ENCODE assay signal across 16 cellular contexts in the genomic region with DNA sequence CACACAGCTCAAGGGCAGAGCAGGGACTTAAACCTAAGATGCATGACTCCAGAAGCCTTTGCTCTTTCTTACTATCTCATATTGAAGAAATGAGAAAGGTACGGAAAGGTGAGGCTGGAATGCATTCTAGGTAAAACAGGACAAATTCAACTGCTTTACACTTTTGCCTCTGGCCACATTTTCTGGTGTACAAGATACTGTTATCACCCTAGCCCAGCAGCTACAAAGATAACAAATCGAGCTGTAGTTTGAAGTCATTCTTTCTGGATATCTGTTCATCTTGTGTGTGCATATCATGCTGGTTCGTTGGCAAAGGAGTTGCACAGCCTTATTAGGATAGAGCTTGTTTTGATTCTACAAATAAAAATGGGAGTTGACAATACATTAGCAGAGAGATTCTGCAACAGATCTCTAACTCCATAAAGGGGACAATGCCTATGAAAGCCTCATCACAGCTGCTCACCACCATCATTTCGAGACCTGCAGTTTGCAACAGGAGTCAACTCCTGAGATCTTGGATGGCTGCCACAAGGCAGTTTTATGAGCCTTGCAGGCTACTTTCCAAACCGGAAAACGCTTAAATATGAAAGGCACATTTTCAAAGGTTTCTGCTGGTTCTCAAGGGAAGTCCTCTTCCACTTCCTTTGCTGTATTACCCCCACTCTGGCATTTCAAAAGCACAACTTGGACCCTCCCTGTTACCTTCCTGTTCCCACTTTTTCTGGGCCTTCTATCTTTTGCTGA.
DNase-seq lines count a peak whose midpoint lies in the region; ATAC-seq and TF ChIP-seq lines count a peak whose summit lies in the region.
"Had no signal": no experiment of that assay in that cellular context is flagged by ENCODE, and none has a peak within 500 bp of the region (broad histone marks: within the 10 kb centered on the region; RNA-seq: fewer than 3 reads in every experiment).

No MANE protein-coding gene starts in this region.

- peak; percentile 16; the same call in 1 of the 2 replicates for TF ChIP-seq EP300 in Ishikawa (IDR thresholded peaks at IDR 0.05; ENCODE audit: borderline replicate concordance)

- no peaks in the 10 kb centered on the region for H3K9me3 ChIP-seq in SJCRH30 (replicated peaks)
- H3K9me3 ChIP-seq: uterus had no signal

- H3K4me3 ChIP-seq in SJCRH30 = no peak overlapping the region
- H3K4me3 ChIP-seq: uterus had no signal

- no peaks in the 10 kb centered on the region for H3K27me3 ChIP-seq in SJCRH30
- H3K27me3 ChIP-seq: uterus had no signal

- no peak for TF ChIP-seq CTCF in 22Rv1 (IDR thresholded peaks at IDR 0.05)

- TF ChIP-seq RAD21 in Ishikawa (IDR thresholded peaks at IDR 0.05; ENCODE audit: low read depth) = no peak

- no peaks in the 10 kb centered on the region for H3K36me3 ChIP-seq in SJCRH30
- H3K36me3 ChIP-seq: uterus had no signal

- H3K4me1 ChIP-seq in SJCRH30 = peaks cover 12% of the 10 kb centered on the region
- H3K4me1 ChIP-seq: uterus had no signal

- no peak for ATAC-seq in HG03520 (IDR thresholded peaks at IDR 0.05; ENCODE audit: unreplicated experiment)
- ATAC-seq in GM18861 (IDR thresholded peaks at IDR 0.05; ENCODE audit: unreplicated experiment) = no peak
- ATAC-seq: activated CD8-positive, alpha-beta memory T cell treated with anti-CD3 and anti-CD28 coated beads, Interleukin-2, amount 10 ng/mL, durations not matched to agents 7 days and 5 days; activated naive CD4-positive, alpha-beta T cell treated with anti-CD3 and anti-CD28 coated beads, Interleukin-2, amount 50 U/mL, for 72 hours; Panc1 had no signal

- H3K27ac ChIP-seq in 22Rv1 = peak overlapping the region; percentile 75
- no peak overlapping the region for H3K27ac ChIP-seq in SJCRH30

- DNase-seq in SJCRH30 (peak; percentile 60 to 75), kidney tubule cell (ENCODE audit: low spot score) (peak; percentile 38), putamen (ENCODE audit: low spot score) (no peak)
- DNase-seq in stimulated activated CD4-positive, alpha-beta T cell treated with anti-CD3 and anti-CD28 coated beads, Interleukin-4, amount 100 ng/mL, for 4 hours = no peak
- DNase-seq: activated CD8-positive, alpha-beta memory T cell treated with anti-CD3 and anti-CD28 coated beads, Interleukin-2, amount 10 ng/mL, durations not matched to agents 7 days and 5 days; cerebellar nuclear complex; kidney; natural killer cell; T1000 had no signal

TF ChIP-seq in Ishikawa, 13 proteins besides CTCF, POLR2A, EP300 and RAD21:
- no peak for TF ChIP-seq ZBTB7A (IDR thresholded peaks at IDR 0.05; ENCODE audit: low read depth)
- TF ChIP-seq CREB1 (IDR thresholded peaks at IDR 0.05; ENCODE audit: low read depth) = no peak
- no peak for TF ChIP-seq EGR1 (IDR thresholded peaks at IDR 0.05)
- TF ChIP-seq NFIC (IDR thresholded peaks at IDR 0.05) = peak; percentile 80
- TF ChIP-seq CEBPB (IDR thresholded peaks at IDR 0.05) = no peak
- no peak for TF ChIP-seq TEAD4 (IDR thresholded peaks at IDR 0.05)

Comparison
In these comparisons a context has a peak if more than half of its experiments do, and no peak if none do; other contexts are left out.
1. DNase-seq: peak in SJCRH30 (2 of 2) and kidney tubule cell (single experiment); none in stimulated activated CD4-positive, alpha-beta T cell treated with anti-CD3 and anti-CD28 coated beads, Interleukin-4, amount 100 ng/mL, for 4 hours (0 of 2) and putamen (single experiment).